Comparison of ENCODE assay signal across 8 cellular contexts in genomic region chrX:101391831-101392230, GRCh38. TPM values are rescaled to one million over a fixed set of nuclear protein-coding genes. Genes with fewer than 3 reads are reported as not detected.
A peak's percentile ranks its signal among the peaks of the same experiment; 100 is the strongest.
DNase-seq lines count a peak whose midpoint lies in the region; ATAC-seq, FAIRE-seq and TF ChIP-seq lines count a peak whose summit lies in the region.

No MANE protein-coding gene starts in this region.

- POLR2A ChIA-PET in A549 (lab: Yijun Ruan, JAX), result interaction anchor here (1.5 to 2.3 kb wide), 2 partner anchors 9 to 44 kb away, joined by 19 to 46 read pairs; partner anchors contain the start of gene TIMM8A

- intact Hi-C loops in mammary epithelial cell (cut with micrococcal nuclease), result loop anchor here (2.0 to 5.0 kb wide), 2 partner anchors 15 to 45 kb away; partner anchors contain the start of genes GLA and TIMM8A

- peaks cover 32% of the 10 kb centered on the region for H3K79me2 ChIP-seq in mammary epithelial cell (ENCODE audit: insufficient read depth, low read length)

- no peaks in the 10 kb centered on the region for H4K20me1 ChIP-seq in mammary epithelial cell (ENCODE audit: insufficient read depth, low read length)

- no peaks in the 10 kb centered on the region for H3K27me3 ChIP-seq in HL-60 (ENCODE audit: insufficient read depth, poor library complexity, severe bottlenecking)
- H3K27me3 ChIP-seq in mammary epithelial cell (ENCODE audit: insufficient read depth, low read length), result no peaks in the 10 kb centered on the region
- H3K27me3 ChIP-seq in mucosa of rectum (ENCODE audit: control insufficient read depth in 2 of 2, insufficient read depth in 2 of 2, low read length in 2 of 2), result no peaks in the 10 kb centered on the region

- no peak for TF ChIP-seq EP300 in A549 (IDR thresholded peaks at IDR 0.05)

- H3K36me3 ChIP-seq in mammary epithelial cell (ENCODE audit: insufficient read depth, low read length) (peaks cover 16% of the 10 kb centered on the region), mucosa of rectum (ENCODE audit: control insufficient read depth in 2 of 2, insufficient read depth in 2 of 2, low read length in 2 of 2) (peaks cover 3 to 4% of the 10 kb centered on the region in 2 donors)

- CTCF ChIA-PET in A549 (lab: Yijun Ruan, JAX), result interaction anchor here (1.7 kb wide), 1 partner anchor 10 kb away, joined by 25 read pairs; no protein-coding TSS in a partner anchor
- CTCF ChIA-PET in mammary epithelial cell (lab: Charles Lee; ENCODE audit: low non-redundant PET), result no interaction called here

- H3K4me3 ChIP-seq in A549 (peak overlapping the region; percentile 85), HL-60 (replicated peaks; ENCODE audit: insufficient read depth, low read length) (peak overlapping the region; percentile 53), mammary epithelial cell (replicated peaks in 1 of 3; ENCODE audit: insufficient read depth in 1 of 3, low read depth in 2 of 3, low read length in 3 of 3) (peak overlapping the region; percentile 55 to 76 (median 74)), mucosa of rectum (ENCODE audit: low read length in 2 of 2) (peak overlapping the region; percentile 73 to 78)

- no peak overlapping the region for H2AFZ ChIP-seq in mammary epithelial cell (ENCODE audit: low read depth, low read length)

- peak; percentile 68 for FAIRE-seq in A549 (lab: Jason Lieb, UNC)

- H3K4me2 ChIP-seq in A549 (peak overlapping the region; percentile 99), mammary epithelial cell (ENCODE audit: insufficient read depth, low read depth, low read length) (peak overlapping the region; percentile 90)

- no TSS peak for BruUV-seq in mammary epithelial cell (replicated peaks; lab: Mats Ljungman, UMichigan)

- H3K9me3 ChIP-seq in A549 (no peaks in the 10 kb centered on the region), mammary epithelial cell (replicated peaks; ENCODE audit: insufficient read depth, low read length) (no peaks in the 10 kb centered on the region), mucosa of rectum (ENCODE audit: control insufficient read depth in 2 of 2, low read length in 2 of 2) (no peaks in the 10 kb centered on the region)

- dilution Hi-C loops in mammary epithelial cell (cut with HindIII; ENCODE audit: low sequenced_read_pairs), result no loop called here

- 6% methylated on average over 6 of the region's 6 CpGs for WGBS in A549 (ENCODE audit: missing lambda C conversion rate)
- 37% methylated on average over 6 of the region's 6 CpGs for WGBS in mammary epithelial cell (ENCODE audit: low coverage, missing lambda C conversion rate)

- ATAC-seq in A549, result no peak
- ATAC-seq in GM18870 (IDR thresholded peaks at IDR 0.05; ENCODE audit: unreplicated experiment), result no peak

- no peak for DNase-seq in A549 (ENCODE audit: low read depth in 1 of 2, low spot score in 1 of 2)
- DNase-seq in HL-60 (ENCODE audit: low read depth in 1 of 2, low spot score in 1 of 2), result no peak
- DNase-seq in mammary epithelial cell, result no peak
- DNase-seq in globus pallidus (ENCODE audit: low spot score), result no peak
- no peak for DNase-seq in stimulated activated CD8-positive, alpha-beta memory T cell treated with anti-CD3 and anti-CD28 coated beads, Interleukin-4, amount 100 ng/mL, for 48 hours
- no peak for DNase-seq in activated CD4-positive, CD25-positive, alpha-beta regulatory T cell treated with anti-CD3 and anti-CD28 coated beads, Interleukin-2, amount 50 U/mL, for 72 hours

- H3K27ac ChIP-seq in A549, result peak overlapping the region; percentile 87 to 95
- peak overlapping the region; percentile 87 for H3K27ac ChIP-seq in HL-60 (replicated peaks)
- peak overlapping the region; percentile 73 for H3K27ac ChIP-seq in mammary epithelial cell (ENCODE audit: insufficient read depth, low read depth, low read length)
- no peak overlapping the region for H3K27ac ChIP-seq in mucosa of rectum (ENCODE audit: low read depth in 2 of 2, low read length in 2 of 2)

- in situ Hi-C loops in mammary epithelial cell (cut with MboI; ENCODE audit: low sequenced_read_pairs in 2 of 2), result loop anchor here in 1 of 2 donors (5.0 kb wide), 1 partner anchor 45 kb away; the partner anchor contains the start of gene TIMM8A

- TF ChIP-seq RAD21 in A549 (conservative IDR thresholded peaks at IDR 0.05 in 1 of 2, IDR thresholded peaks at IDR 0.05 in 1 of 2), result no peak

- H3K9ac ChIP-seq in mammary epithelial cell (ENCODE audit: insufficient read depth, low read length) (peak overlapping the region; percentile 92), mucosa of rectum (ENCODE audit: low read depth in 1 of 2, low read length in 2 of 2) (peak overlapping the region; percentile 54 to 77)

- TF ChIP-seq CTCF in A549 (IDR thresholded peaks at IDR 0.05) (no peak), HL-60 (IDR thresholded peaks at IDR 0.05; ENCODE audit: insufficient read depth, low read length) (no peak), mammary epithelial cell (conservative IDR thresholded peaks at IDR 0.05 in 1 of 2, IDR thresholded peaks at IDR 0.05 in 1 of 2; ENCODE audit: extremely low read depth in 1 of 2, insufficient read depth in 1 of 2, low read depth in 1 of 2, low read length in 2 of 2) (no peak)

- H3K4me1 ChIP-seq in A549, result peaks cover 22% of the 10 kb centered on the region
- H3K4me1 ChIP-seq in mammary epithelial cell (ENCODE audit: insufficient read depth, low read length), result peaks cover 15% of the 10 kb centered on the region
- H3K4me1 ChIP-seq in mucosa of rectum (ENCODE audit: control insufficient read depth in 2 of 2, insufficient read depth in 2 of 2, low read length in 2 of 2), result no peaks in the 10 kb centered on the region

- no peak for TF ChIP-seq POLR2A in A549 (IDR thresholded peaks at IDR 0.05; ENCODE audit: low read length)

TF ChIP-seq in A549, 52 proteins besides CTCF, POLR2A, EP300 and RAD21:
- TF ChIP-seq EHF (CRISPR knock-in tag; IDR thresholded peaks at IDR 0.05), result no peak
- TF ChIP-seq MAZ (IDR thresholded peaks at IDR 0.05; ENCODE audit: borderline replicate concordance, low read depth, low read length), result no peak
- no peak for TF ChIP-seq EHMT2 (IDR thresholded peaks at IDR 0.05; ENCODE audit: low read depth)
- TF ChIP-seq GATA3 (IDR thresholded peaks at IDR 0.05; ENCODE audit: borderline replicate concordance), result no peak
- no peak for TF ChIP-seq KDM1A (IDR thresholded peaks at IDR 0.05; ENCODE audit: low read depth)
- TF ChIP-seq ZFP36 (IDR thresholded peaks at IDR 0.05; ENCODE audit: borderline replicate concordance, partially characterized antibody), result no peak
- no peak for TF ChIP-seq BHLHE40 (IDR thresholded peaks at IDR 0.05; ENCODE audit: low read depth, low read length)

RNA-seq across cellular contexts. Expression of gene RPL36A, which starts 1.0 kb away (rescaled TPM):
- 2,853 and 3,171 TPM in 2 replicates for polyA plus RNA-seq in A549 (2011; rRNA removed)
- polyA plus RNA-seq in A549 (2012; cell fraction: cytosol; rRNA removed), result 1,384 and 2,343 TPM in 2 replicates
- polyA plus RNA-seq in A549 (2012; cell fraction: nucleus; rRNA removed), result 402 and 904 TPM in 2 replicates
- polyA plus RNA-seq in A549 (2017; fragmentation: RNase III; extraction: RNeasy Plus Mini Kit Qiagen cat#74134 plus additional on column Dnase treatment), result 2,347 to 2,811 TPM (median 2,529 TPM) in 3 replicates
- 112 and 140 TPM in 2 replicates for polyA minus RNA-seq in A549 (2011; rRNA and poly(A)+ RNA removed)
- 100 to 1,000 TPM; 288 to 293 TPM for total RNA-seq in mammary epithelial cell
- polyA plus RNA-seq in mammary epithelial cell, result 2,001 TPM
- polyA minus RNA-seq in mammary epithelial cell, result 121 TPM

RNA-seq across cellular contexts. Expression of gene BTK, which starts 5.8 kb away (rescaled TPM):
- polyA plus RNA-seq in A549 (2011; rRNA removed) (0.05 and 0.26 TPM in 2 replicates), A549 (2017; fragmentation: RNase III; extraction: RNeasy Plus Mini Kit Qiagen cat#74134 plus additional on column Dnase treatment) (0.05 to 0.20 TPM (median 0.18 TPM) in 3 replicates), mammary epithelial cell (not detected)
- 0.01 and 0.03 TPM in 2 replicates for polyA plus RNA-seq in A549 (2012; cell fraction: cytosol; rRNA removed)
- 0.01 and 0.09 TPM in 2 replicates for polyA plus RNA-seq in A549 (2012; cell fraction: nucleus; rRNA removed)
- 0.15 TPM in 1 of 2 replicates, not detected in the other for polyA minus RNA-seq in A549 (2011; rRNA and poly(A)+ RNA removed)
- total RNA-seq in mammary epithelial cell, result under 1 TPM in 1 of 2 donors, not detected in 1; under 0.01 TPM
- not detected for polyA minus RNA-seq in mammary epithelial cell

RNA-seq across cellular contexts. Expression of gene GLA, which starts 15.9 kb away (rescaled TPM):
- polyA plus RNA-seq in A549 (2011; rRNA removed), result 184 and 186 TPM in 2 replicates
- polyA plus RNA-seq in A549 (2012; cell fraction: cytosol; rRNA removed), result 136 and 142 TPM in 2 replicates
- 159 and 218 TPM in 2 replicates for polyA plus RNA-seq in A549 (2012; cell fraction: nucleus; rRNA removed)
- 136 to 148 TPM (median 147 TPM) in 3 replicates for polyA plus RNA-seq in A549 (2017; fragmentation: RNase III; extraction: RNeasy Plus Mini Kit Qiagen cat#74134 plus additional on column Dnase treatment)
- 56.8 and 63.6 TPM in 2 replicates for polyA minus RNA-seq in A549 (2011; rRNA and poly(A)+ RNA removed)
- 10 to 100 TPM; 21.3 to 28.8 TPM for total RNA-seq in mammary epithelial cell
- polyA plus RNA-seq in mammary epithelial cell, result 43.4 TPM
- polyA minus RNA-seq in mammary epithelial cell, result 75.7 TPM

RNA-seq across cellular contexts. Expression of gene HNRNPH2, which starts 16.2 kb away (rescaled TPM):
- polyA plus RNA-seq in A549 (2011; rRNA removed), result 50.1 and 55.4 TPM in 2 replicates
- 14.8 and 16.4 TPM in 2 replicates for polyA plus RNA-seq in A549 (2012; cell fraction: cytosol; rRNA removed)
- polyA plus RNA-seq in A549 (2012; cell fraction: nucleus; rRNA removed), result 6.9 and 16.9 TPM in 2 replicates
- polyA plus RNA-seq in A549 (2017; fragmentation: RNase III; extraction: RNeasy Plus Mini Kit Qiagen cat#74134 plus additional on column Dnase treatment), result 74.9 to 88.0 TPM (median 86.5 TPM) in 3 replicates
- 14.5 and 16.0 TPM in 2 replicates for polyA minus RNA-seq in A549 (2011; rRNA and poly(A)+ RNA removed)
- 10 to 100 TPM; 49.1 to 51.2 TPM for total RNA-seq in mammary epithelial cell
- polyA plus RNA-seq in mammary epithelial cell, result 29.6 TPM
- 26.9 TPM for polyA minus RNA-seq in mammary epithelial cell

RNA-seq across cellular contexts. Expression of gene TIMM8A, which starts 43.3 kb away (rescaled TPM):
- polyA plus RNA-seq in A549 (2011; rRNA removed) (22.2 and 24.5 TPM in 2 replicates), A549 (2017; fragmentation: RNase III; extraction: RNeasy Plus Mini Kit Qiagen cat#74134 plus additional on column Dnase treatment) (34.2 to 38.7 TPM (median 36.8 TPM) in 3 replicates), mammary epithelial cell (16.0 TPM)
- 24.3 and 27.0 TPM in 2 replicates for polyA plus RNA-seq in A549 (2012; cell fraction: cytosol; rRNA removed)
- polyA plus RNA-seq in A549 (2012; cell fraction: nucleus; rRNA removed), result 10.2 and 14.2 TPM in 2 replicates
- 13.8 and 16.5 TPM in 2 replicates for polyA minus RNA-seq in A549 (2011; rRNA and poly(A)+ RNA removed)
- total RNA-seq in mammary epithelial cell, result 10 to 100 TPM in 1 of 2 donors, 1 to 10 TPM in 1; 7.8 to 19.9 TPM
- 1.6 TPM for polyA minus RNA-seq in mammary epithelial cell

Comparison
In these comparisons a context has a peak if more than half of its experiments do, and no peak if none do; other contexts are left out.
1. H3K27ac ChIP-seq: peak in A549 (2 of 2), HL-60 (single experiment) and mammary epithelial cell (single experiment); none in mucosa of rectum (0 of 2).
2. Peak in every context shown above with its lines, with median percentiles within 50 percentile points of each other: H3K4me3 ChIP-seq.